ENCODE assay signal across 18 cellular contexts in the genomic region with DNA sequence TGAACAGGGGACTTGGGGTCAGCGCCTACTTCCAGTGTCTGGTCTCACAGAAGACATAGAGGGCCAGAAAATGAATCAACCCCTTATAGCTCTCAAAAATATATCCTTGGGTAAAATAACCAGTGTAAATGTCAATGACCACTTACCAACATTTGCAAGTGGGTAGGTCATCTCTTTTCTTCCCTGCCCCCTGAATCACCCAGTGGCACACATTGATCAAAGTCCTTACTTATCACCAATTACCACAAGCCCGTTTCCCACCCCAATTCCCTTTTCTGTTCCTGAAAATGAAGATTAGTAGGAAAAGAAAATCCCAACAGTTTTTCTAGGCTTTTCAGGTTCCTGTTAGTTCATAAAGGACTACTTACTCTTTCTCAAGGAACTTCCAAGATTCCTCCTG.
DNase-seq lines count a peak whose midpoint lies in the region; ATAC-seq and TF ChIP-seq lines count a peak whose summit lies in the region.
"Had no signal": no experiment of that assay in that cellular context is flagged by ENCODE, and none has a peak within 500 bp of the region (broad histone marks: within the 10 kb centered on the region; RNA-seq: fewer than 3 reads in every experiment).

No MANE protein-coding gene starts in this region.

- no peaks in the 10 kb centered on the region for H3K36me3 ChIP-seq in brain microvascular endothelial cell (replicated peaks)
- H3K36me3 ChIP-seq: gastrocnemius medialis had no signal

- in situ Hi-C loops in brain microvascular endothelial cell (cut with HindIII; ENCODE audit: low pct_ligation_motif_present, low sequenced_read_pairs) = no loop called here

- H3K36me3 Mint-ChIP-seq in nephron (ENCODE audit: low read depth) = no peaks in the 10 kb centered on the region
- H3K36me3 Mint-ChIP-seq in effector memory CD8-positive, alpha-beta T cell (ENCODE audit: insufficient read depth) = no peaks in the 10 kb centered on the region
- H3K36me3 Mint-ChIP-seq: CD8-positive, alpha-beta memory T cell had no signal

- ATAC-seq in effector memory CD8-positive, alpha-beta T cell (replicated peaks) = no peak
- ATAC-seq: gastrocnemius medialis, sciatic nerve had no signal

- no peak overlapping the region for H3K4me3 ChIP-seq in brain microvascular endothelial cell (ENCODE audit: low read depth, low read length)
- H3K4me3 ChIP-seq: gastrocnemius medialis, testis had no signal

- peaks cover 5% of the 10 kb centered on the region for H3K27me3 Mint-ChIP-seq in nephron (ENCODE audit: low read depth)
- no peaks in the 10 kb centered on the region for H3K27me3 Mint-ChIP-seq in effector memory CD8-positive, alpha-beta T cell
- H3K27me3 Mint-ChIP-seq: CD8-positive, alpha-beta memory T cell had no signal

- H3K4me1 Mint-ChIP-seq in nephron = peaks cover 48% of the 10 kb centered on the region
- peaks cover 19 to 28% of the 10 kb centered on the region in 2 donors for H3K4me1 Mint-ChIP-seq in effector memory CD8-positive, alpha-beta T cell (ENCODE audit: low read depth in 2 of 2)

- CTCF ChIA-PET in RWPE1 (lab: Yijun Ruan, JAX) = interaction anchor here (0.6 kb wide), 1 partner anchor 10 kb away, joined by 8 read pairs; no protein-coding TSS in a partner anchor

- peak overlapping the region in 2 of 3 experiments; percentile 11 to 21 for H3K27ac Mint-ChIP-seq in nephron
- peak overlapping the region in 1 of 2 donors; percentile 22 for H3K27ac Mint-ChIP-seq in effector memory CD8-positive, alpha-beta T cell

- POLR2A ChIA-PET in RWPE1 (lab: Yijun Ruan, JAX; ENCODE audit: low non-redundant PET) = interaction anchor here (0.7 kb wide), 1 partner anchor 14 kb away, joined by 4 read pairs; no protein-coding TSS in a partner anchor

- TF ChIP-seq CTCF in RWPE1 (conservative IDR thresholded peaks at IDR 0.05; ENCODE audit: low read depth) (no peak), brain microvascular endothelial cell (IDR thresholded peaks at IDR 0.05; ENCODE audit: low read depth, low read length, missing control alignments) (no peak), nephron (IDR thresholded peaks at IDR 0.05; ENCODE audit: unreplicated experiment in 3 of 3) (no peak)

- H3K4me3 Mint-ChIP-seq in nephron = no peak overlapping the region
- H3K4me3 Mint-ChIP-seq in effector memory CD8-positive, alpha-beta T cell = no peak overlapping the region
- H3K4me3 Mint-ChIP-seq: CD8-positive, alpha-beta memory T cell had no signal

- H3K27me3 ChIP-seq in brain microvascular endothelial cell (replicated peaks) = no peaks in the 10 kb centered on the region
- H3K27me3 ChIP-seq: gastrocnemius medialis, testis had no signal

- H3K9me3 Mint-ChIP-seq in nephron = no peaks in the 10 kb centered on the region
- H3K9me3 Mint-ChIP-seq in effector memory CD8-positive, alpha-beta T cell = no peaks in the 10 kb centered on the region
- H3K9me3 Mint-ChIP-seq: CD8-positive, alpha-beta memory T cell had no signal

- DNase-seq in EH (ENCODE audit: low read depth) (peak; percentile 37), RWPE1 (ENCODE audit: low spot score) (no peak), brain microvascular endothelial cell (no peak), NCI-H2029 (lab: John Stamatoyannopoulos, UW) (no peak)
- DNase-seq in effector memory CD8-positive, alpha-beta T cell = no peak
- DNase-seq in activated CD4-positive, alpha-beta T cell treated with anti-CD3 and anti-CD28 coated beads for 1 hour = no peak
- DNase-seq: activated CD4-positive, CD25-positive, alpha-beta regulatory T cell treated with anti-CD3 and anti-CD28 coated beads, Interleukin-2, amount 50 U/mL, for 72 hours; amygdala; CD8-positive, alpha-beta memory T cell; gastrocnemius medialis; kidney glomerular epithelial cell; NCI-H1417 treated with DMSO at 0.1 percent for 48 hours; NCI-H524; testis had no signal

- H3K27ac ChIP-seq in RWPE1 (peak overlapping the region; percentile 60), brain microvascular endothelial cell (peak overlapping the region; percentile 76)
- H3K27ac ChIP-seq: epithelial cell of prostate, gastrocnemius medialis, parathyroid adenoma, testis had no signal
